Comparison of ENCODE assay signal across 21 cellular contexts in the genomic region with DNA sequence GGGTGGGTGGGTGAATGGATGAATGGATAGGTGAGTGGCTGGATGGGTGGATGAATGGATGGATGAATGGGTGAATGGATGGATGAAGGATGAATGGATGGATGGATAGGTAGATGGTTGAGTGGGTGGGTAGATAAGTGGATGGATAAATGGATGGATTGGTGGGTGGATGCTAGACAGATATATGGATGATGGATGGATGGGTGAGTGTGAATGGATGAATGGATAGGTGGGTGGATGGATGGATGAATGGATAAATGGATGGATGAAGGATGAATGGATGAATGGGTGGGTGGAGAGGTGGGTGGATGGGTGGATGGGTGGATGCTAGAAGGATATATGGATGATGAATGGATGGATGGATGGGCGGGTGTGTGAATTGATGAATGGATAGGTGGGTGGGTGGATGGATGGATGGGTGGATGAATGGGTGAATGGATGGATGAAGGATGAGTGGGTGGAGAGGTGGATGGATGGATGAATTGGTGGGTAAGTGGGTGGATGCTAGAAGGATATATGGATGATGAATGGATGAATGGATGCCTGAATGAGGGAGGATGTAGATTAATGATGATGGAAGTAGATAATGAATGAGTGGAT.
"Had no signal": no experiment of that assay in that cellular context is flagged by ENCODE, and none has a peak within 500 bp of the region (broad histone marks: within the 10 kb centered on the region; RNA-seq: fewer than 3 reads in every experiment).

No MANE protein-coding gene starts in this region.

- H3K27ac Mint-ChIP-seq: stimulated activated naive B cell treated with anti-CD40 and anti-IgM and Interleukin-4, amounts not matched to agents 10 μg/mL and 1 μg/mL and 100 μg/mL, for 72 hours had no signal

- DNase-seq: effector memory CD4-positive, alpha-beta T cell; esophagus squamous epithelium; foreskin fibroblast; hippocampal formation; left colon; left ventricle myocardium superior; mesenchymal stem cell; naive B cell; occipital lobe; retina; right lobe of liver; stimulated activated CD4-positive, alpha-beta T cell treated with anti-CD3 and anti-CD28 coated beads, Interleukin-2, amount 100 ng/mL, for 24 hours; stimulated activated CD4-positive, alpha-beta T cell treated with anti-CD3 and anti-CD28 coated beads, Interleukin-4, amount 100 ng/mL, for 4 hours; stimulated activated naive B cell treated with anti-CD40 and anti-IgM and Interleukin-4, amounts not matched to agents 10 μg/mL and 1 μg/mL and 100 μg/mL, for 72 hours; trophoblast cell had no signal

- H3K36me3 ChIP-seq: esophagus squamous epithelium, right lobe of liver, uterus had no signal

- H3K4me1 ChIP-seq: parathyroid adenoma, right lobe of liver, uterus had no signal

- H3K4me3 Mint-ChIP-seq: naive B cell; nephron; stimulated activated naive B cell treated with anti-CD40 and anti-IgM and Interleukin-4, amounts not matched to agents 10 μg/mL and 1 μg/mL and 100 μg/mL, for 72 hours had no signal

- H3K27ac ChIP-seq: esophagus squamous epithelium, parathyroid adenoma, psoas muscle, right lobe of liver, uterus had no signal

- H2AFZ ChIP-seq: parathyroid adenoma had no signal

- ATAC-seq: heart left ventricle; left colon; left ventricle myocardium superior; psoas muscle; stimulated activated naive B cell treated with anti-CD40 and anti-IgM and Interleukin-4, amounts not matched to agents 10 μg/mL and 1 μg/mL and 100 μg/mL, for 72 hours had no signal

- H3K27me3 ChIP-seq: heart left ventricle, right lobe of liver, uterus had no signal

- H3K9me3 ChIP-seq: psoas muscle, right lobe of liver, uterus had no signal

- H3K9ac ChIP-seq: parathyroid adenoma had no signal

- H3K4me3 ChIP-seq: esophagus squamous epithelium, heart left ventricle, lung, psoas muscle, right lobe of liver, uterus had no signal

- H3K4me1 Mint-ChIP-seq: naive B cell; stimulated activated naive B cell treated with anti-CD40 and anti-IgM and Interleukin-4, amounts not matched to agents 10 μg/mL and 1 μg/mL and 100 μg/mL, for 72 hours had no signal
